In the genomic region with DNA sequence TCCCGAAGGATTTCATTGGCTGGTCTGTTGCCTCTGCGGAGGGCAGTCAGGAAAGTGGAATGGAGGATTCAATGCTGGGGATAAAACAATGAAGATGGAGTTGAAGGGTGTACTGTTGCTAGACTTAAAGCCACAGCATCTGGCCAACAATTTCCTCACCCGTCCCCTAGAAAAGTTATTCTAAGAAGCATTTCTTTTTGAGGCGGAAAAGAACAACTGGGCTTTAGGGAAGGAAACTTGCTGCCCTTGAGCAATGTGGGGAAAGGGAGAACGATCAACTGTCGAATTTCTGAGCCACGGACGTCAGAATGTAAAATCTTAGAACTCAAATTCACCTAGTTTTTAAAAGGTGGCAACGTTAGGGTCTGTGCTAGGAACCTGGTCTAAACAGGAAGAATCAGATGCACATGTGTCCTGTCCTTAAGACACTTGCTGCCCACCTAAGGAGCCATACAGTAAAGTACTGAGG, we compare ENCODE assay signal across 8 cellular contexts. TPM values are rescaled to one million over a fixed set of nuclear protein-coding genes. Genes with fewer than 3 reads are reported as not detected.
DNase-seq lines count a peak whose midpoint lies in the region; ATAC-seq and TF ChIP-seq lines count a peak whose summit lies in the region.

No MANE protein-coding gene starts in this region.

- H3K4me3 ChIP-seq in cardiac muscle cell (peak overlapping the region; percentile 89), iPS-18c (ENCODE audit: insufficient read depth, low read depth, low read length) (peak overlapping the region; percentile 87)

- intact Hi-C loops in Right ventricle myocardium superior (cut with DNase I) = loop anchor here (1.0 kb wide), 1 partner anchor 17 kb away; the partner anchor contains the start of gene LUC7L2

- DNase-seq in cardiac muscle cell (ENCODE audit: low read depth in 1 of 2, low spot score in 1 of 2) (no peak), Right ventricle myocardium superior (no peak), GM03348 (ENCODE audit: low spot score) (no peak), NCI-H510A treated with DMSO at 0.1 percent for 48 hours (lab: John Stamatoyannopoulos, UW) (no peak), OCI-M1 (lab: John Stamatoyannopoulos, UW) (no peak)
- DNase-seq in activated CD8-positive, alpha-beta T cell treated with anti-CD3 and anti-CD28 coated beads, Interleukin-2, amount 10 ng/mL, durations not matched to agents 7 days and 5 days = no peak
- no peak for DNase-seq in stimulated activated naive CD8-positive, alpha-beta T cell treated with anti-CD3 and anti-CD28 coated beads, Interleukin-15, amount 100 ng/mL, for 72 hours

- H3K27ac ChIP-seq in cardiac muscle cell = peak overlapping the region; percentile 99

- peaks cover 3% of the 10 kb centered on the region for H3K27me3 Mint-ChIP-seq in activated CD8-positive, alpha-beta T cell treated with anti-CD3 and anti-CD28 coated beads, Interleukin-2, amount 10 ng/mL, durations not matched to agents 7 days and 5 days (ENCODE audit: low read depth)
- no peaks in the 10 kb centered on the region for H3K27me3 Mint-ChIP-seq in stimulated activated naive CD8-positive, alpha-beta T cell treated with anti-CD3 and anti-CD28 coated beads, Interleukin-15, amount 100 ng/mL, for 72 hours

- H3K36me3 Mint-ChIP-seq in activated CD8-positive, alpha-beta T cell treated with anti-CD3 and anti-CD28 coated beads, Interleukin-2, amount 10 ng/mL, durations not matched to agents 7 days and 5 days (ENCODE audit: low read depth) = peaks cover 25% of the 10 kb centered on the region

- H3K4me1 ChIP-seq in cardiac muscle cell (ENCODE audit: low read depth) = no peaks in the 10 kb centered on the region

- H3K9me3 ChIP-seq in cardiac muscle cell (ENCODE audit: low read depth) (no peaks in the 10 kb centered on the region), iPS-18c (ENCODE audit: control insufficient read depth, insufficient read depth, low read length) (no peaks in the 10 kb centered on the region)

- H3K9me3 Mint-ChIP-seq in activated CD8-positive, alpha-beta T cell treated with anti-CD3 and anti-CD28 coated beads, Interleukin-2, amount 10 ng/mL, durations not matched to agents 7 days and 5 days (ENCODE audit: insufficient read depth) = peaks cover 10% of the 10 kb centered on the region
- H3K9me3 Mint-ChIP-seq in stimulated activated naive CD8-positive, alpha-beta T cell treated with anti-CD3 and anti-CD28 coated beads, Interleukin-15, amount 100 ng/mL, for 72 hours = peaks cover 7 to 17% of the 10 kb centered on the region in 2 donors

- no peak for TF ChIP-seq CTCF in cardiac muscle cell (IDR thresholded peaks at IDR 0.05; ENCODE audit: low read depth, low read length)

- H3K36me3 ChIP-seq in cardiac muscle cell = peaks cover 10% of the 10 kb centered on the region

- peak overlapping the region; percentile 92 for H3K4me3 Mint-ChIP-seq in activated CD8-positive, alpha-beta T cell treated with anti-CD3 and anti-CD28 coated beads, Interleukin-2, amount 10 ng/mL, durations not matched to agents 7 days and 5 days
- H3K4me3 Mint-ChIP-seq in stimulated activated naive CD8-positive, alpha-beta T cell treated with anti-CD3 and anti-CD28 coated beads, Interleukin-15, amount 100 ng/mL, for 72 hours = peak overlapping the region; percentile 94 to 97

- no peak for ATAC-seq in Right ventricle myocardium superior (ENCODE audit: poor library complexity)
- no peak for ATAC-seq in activated CD8-positive, alpha-beta T cell treated with anti-CD3 and anti-CD28 coated beads, Interleukin-2, amount 10 ng/mL, durations not matched to agents 7 days and 5 days
- no peak for ATAC-seq in stimulated activated naive CD8-positive, alpha-beta T cell treated with anti-CD3 and anti-CD28 coated beads, Interleukin-15, amount 100 ng/mL, for 72 hours

- POLR2A ChIA-PET in activated CD8-positive, alpha-beta T cell treated with anti-CD3 and anti-CD28 coated beads, Interleukin-2, amount 10 ng/mL, durations not matched to agents 7 days and 5 days (lab: Charles Lee) = interaction anchor here (1.0 kb wide), 2 partner anchors 18 to 19 kb away, joined by 3 to 4 read pairs; partner anchors contain the start of gene LUC7L2

- H3K27me3 ChIP-seq in cardiac muscle cell = no peaks in the 10 kb centered on the region

- H3K4me1 Mint-ChIP-seq in activated CD8-positive, alpha-beta T cell treated with anti-CD3 and anti-CD28 coated beads, Interleukin-2, amount 10 ng/mL, durations not matched to agents 7 days and 5 days (ENCODE audit: low read depth) = peaks cover 27% of the 10 kb centered on the region
- H3K4me1 Mint-ChIP-seq in stimulated activated naive CD8-positive, alpha-beta T cell treated with anti-CD3 and anti-CD28 coated beads, Interleukin-15, amount 100 ng/mL, for 72 hours = peaks cover 37% of the 10 kb centered on the region

- peak overlapping the region; percentile 97 for H3K27ac Mint-ChIP-seq in activated CD8-positive, alpha-beta T cell treated with anti-CD3 and anti-CD28 coated beads, Interleukin-2, amount 10 ng/mL, durations not matched to agents 7 days and 5 days
- H3K27ac Mint-ChIP-seq in stimulated activated naive CD8-positive, alpha-beta T cell treated with anti-CD3 and anti-CD28 coated beads, Interleukin-15, amount 100 ng/mL, for 72 hours = peak overlapping the region; percentile 99 to 100

- CTCF ChIA-PET in activated CD8-positive, alpha-beta T cell treated with anti-CD3 and anti-CD28 coated beads, Interleukin-2, amount 10 ng/mL, durations not matched to agents 7 days and 5 days (lab: Charles Lee) = interaction anchor here (0.6 kb wide), 1 partner anchor 14 kb away, joined by 3 read pairs; no protein-coding TSS in a partner anchor

RNA-seq across cellular contexts. Expression of gene FMC1, which starts 0.7 kb away (rescaled TPM):
- total RNA-seq in cardiac muscle cell = 10.9 and 22.5 TPM in 2 replicates
- polyA plus RNA-seq in cardiac muscle cell = 101 and 129 TPM in 2 replicates
- total RNA-seq in Right ventricle myocardium superior = 55.3 TPM
- 1 to 10 TPM; 6.4 to 6.7 TPM for total RNA-seq in activated CD8-positive, alpha-beta T cell treated with anti-CD3 and anti-CD28 coated beads, Interleukin-2, amount 10 ng/mL, durations not matched to agents 7 days and 5 days

RNA-seq across cellular contexts. Expression of gene LUC7L2, which starts 17.9 kb away (rescaled TPM):
- 55.1 and 105 TPM in 2 replicates for total RNA-seq in cardiac muscle cell
- polyA plus RNA-seq in cardiac muscle cell = 87.8 and 109 TPM in 2 replicates
- total RNA-seq in Right ventricle myocardium superior = 45.2 TPM
- 100 to 1,000 TPM; 126 to 131 TPM for total RNA-seq in activated CD8-positive, alpha-beta T cell treated with anti-CD3 and anti-CD28 coated beads, Interleukin-2, amount 10 ng/mL, durations not matched to agents 7 days and 5 days
